In genomic region chr5:6545770-6546690, GRCh38 we compare ENCODE assay signal across 9 cellular contexts.
DNase-seq lines count a peak whose midpoint lies in the region; ATAC-seq lines count a peak whose summit lies in the region.
"Had no signal": no experiment of that assay in that cellular context is flagged by ENCODE, and none has a peak within 500 bp of the region (broad histone marks: within the 10 kb centered on the region; RNA-seq: fewer than 3 reads in every experiment).

No MANE protein-coding gene starts in this region.

- no peak for DNase-seq in stimulated activated naive CD8-positive, alpha-beta T cell treated with anti-CD3 and anti-CD28 coated beads, Interleukin-15, amount 100 ng/mL, for 72 hours
- DNase-seq in NCI-H69 (lab: John Stamatoyannopoulos, UW) (peak; percentile 77), left kidney (ENCODE audit: low read depth, low spot score) (peak; percentile 9), NCI-H2227 (lab: John Stamatoyannopoulos, UW; ENCODE audit: unreplicated experiment) (no peak)
- DNase-seq: activated gamma-delta T cell treated with Interleukin-2 at 50 U/mL for 16 hours had no signal

- H3K4me3 Mint-ChIP-seq in stimulated activated naive CD8-positive, alpha-beta T cell treated with anti-CD3 and anti-CD28 coated beads, Interleukin-15, Interleukin-2, amounts not matched to agents 100 ng/mL and 50 ng/mL, for 24 hours, result no peak overlapping the region
- no peak overlapping the region for H3K4me3 Mint-ChIP-seq in stimulated activated naive CD8-positive, alpha-beta T cell treated with anti-CD3 and anti-CD28 coated beads, Interleukin-15, amount 100 ng/mL, for 72 hours

- H3K4me1 Mint-ChIP-seq in stimulated activated naive CD8-positive, alpha-beta T cell treated with anti-CD3 and anti-CD28 coated beads, Interleukin-15, Interleukin-2, amounts not matched to agents 100 ng/mL and 50 ng/mL, for 24 hours (ENCODE audit: low read depth), result no peaks in the 10 kb centered on the region
- no peaks in the 10 kb centered on the region for H3K4me1 Mint-ChIP-seq in stimulated activated naive CD8-positive, alpha-beta T cell treated with anti-CD3 and anti-CD28 coated beads, Interleukin-15, amount 100 ng/mL, for 72 hours

- peaks cover 8% of the 10 kb centered on the region for H3K27me3 Mint-ChIP-seq in stimulated activated naive CD8-positive, alpha-beta T cell treated with anti-CD3 and anti-CD28 coated beads, Interleukin-15, Interleukin-2, amounts not matched to agents 100 ng/mL and 50 ng/mL, for 24 hours
- H3K27me3 Mint-ChIP-seq in stimulated activated naive CD8-positive, alpha-beta T cell treated with anti-CD3 and anti-CD28 coated beads, Interleukin-15, amount 100 ng/mL, for 72 hours, result peaks cover 20% of the 10 kb centered on the region

- no peak for ATAC-seq in stimulated activated naive CD8-positive, alpha-beta T cell treated with anti-CD3 and anti-CD28 coated beads, Interleukin-15, amount 100 ng/mL, for 72 hours
- ATAC-seq in HG02970 (IDR thresholded peaks at IDR 0.05; ENCODE audit: low FRiP score, unreplicated experiment), result no peak
- no peak for ATAC-seq in HG03095 (IDR thresholded peaks at IDR 0.05; ENCODE audit: unreplicated experiment)
- ATAC-seq in HG02884 (IDR thresholded peaks at IDR 0.05; ENCODE audit: unreplicated experiment), result no peak

- H3K36me3 Mint-ChIP-seq in stimulated activated naive CD8-positive, alpha-beta T cell treated with anti-CD3 and anti-CD28 coated beads, Interleukin-15, Interleukin-2, amounts not matched to agents 100 ng/mL and 50 ng/mL, for 24 hours (ENCODE audit: low read depth), result no peaks in the 10 kb centered on the region

- H3K9me3 Mint-ChIP-seq in stimulated activated naive CD8-positive, alpha-beta T cell treated with anti-CD3 and anti-CD28 coated beads, Interleukin-15, Interleukin-2, amounts not matched to agents 100 ng/mL and 50 ng/mL, for 24 hours, result no peaks in the 10 kb centered on the region
- H3K9me3 Mint-ChIP-seq in stimulated activated naive CD8-positive, alpha-beta T cell treated with anti-CD3 and anti-CD28 coated beads, Interleukin-15, amount 100 ng/mL, for 72 hours, result peaks cover 0 to 6% of the 10 kb centered on the region in 2 donors

- H3K27ac Mint-ChIP-seq in stimulated activated naive CD8-positive, alpha-beta T cell treated with anti-CD3 and anti-CD28 coated beads, Interleukin-15, Interleukin-2, amounts not matched to agents 100 ng/mL and 50 ng/mL, for 24 hours, result peak overlapping the region; percentile 29
- H3K27ac Mint-ChIP-seq in stimulated activated naive CD8-positive, alpha-beta T cell treated with anti-CD3 and anti-CD28 coated beads, Interleukin-15, amount 100 ng/mL, for 72 hours, result no peak overlapping the region

Comparison
In these comparisons a context has a peak if more than half of its experiments do, and no peak if none do; other contexts are left out.
1. DNase-seq: peak in NCI-H69 (single experiment) and left kidney (single experiment); none in stimulated activated naive CD8-positive, alpha-beta T cell treated with anti-CD3 and anti-CD28 coated beads, Interleukin-15, amount 100 ng/mL, for 72 hours (0 of 2) and NCI-H2227 (single experiment).